ENCODE assay signal across 8 cellular contexts in the genomic region with DNA sequence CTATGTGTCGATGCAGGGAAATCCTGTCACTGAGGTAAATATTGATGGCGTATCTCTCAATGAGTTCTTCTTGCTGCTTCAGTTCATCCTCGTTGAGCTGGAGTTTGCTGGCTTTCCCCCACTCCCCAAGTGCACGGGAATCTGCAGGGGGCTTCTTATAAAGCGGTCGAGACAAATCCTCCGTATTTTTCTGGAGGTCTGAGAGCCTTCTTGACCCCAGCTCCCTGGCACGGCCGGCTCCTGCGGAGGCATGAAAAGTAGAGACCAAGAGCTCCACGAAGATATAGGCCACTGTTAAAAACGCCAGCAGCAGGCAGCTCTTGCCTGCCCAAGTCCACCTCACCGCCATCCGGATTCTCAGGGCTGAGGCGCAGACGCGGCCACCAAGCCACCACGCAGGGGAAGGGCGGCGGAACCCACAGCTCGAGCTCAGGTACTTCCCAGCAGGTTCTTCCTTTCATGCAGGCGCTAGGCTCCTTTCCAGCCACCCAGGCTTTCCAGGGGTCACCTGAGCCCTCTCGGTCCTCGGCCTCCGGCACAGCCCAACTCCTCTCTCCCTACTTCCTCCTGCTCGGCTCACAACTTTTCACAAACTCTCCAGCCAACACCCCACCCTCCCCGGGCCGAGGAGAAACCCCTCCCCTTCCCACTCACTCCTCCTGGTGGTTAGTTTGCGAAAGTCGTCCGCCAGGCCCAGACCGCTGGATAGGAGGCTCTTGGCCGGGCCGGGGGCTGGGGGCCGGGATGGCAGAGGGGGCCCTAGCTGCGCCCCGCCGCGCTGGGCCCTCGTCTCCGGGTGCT. TPM values are rescaled to one million over a fixed set of nuclear protein-coding genes. Genes with fewer than 3 reads are reported as not detected.
DNase-seq lines count a peak whose midpoint lies in the region; ATAC-seq, FAIRE-seq and TF ChIP-seq lines count a peak whose summit lies in the region.

A gene (minus strand): TSS at position 596 of the 801 bp plus-strand sequence. CDS start 247 bp downstream, at position 349.

- H3K9ac ChIP-seq in HepG2 (ENCODE audit: insufficient read depth, low read depth, low read length) = peak within 1 kb of the TSS; percentile 91

- TF ChIP-seq RAD21 in HepG2 (CRISPR knock-in tag; IDR thresholded peaks at IDR 0.05) = 0 out of 2 replicates have a peak, but pooled peaks have one; percentile 16

- H3K27ac ChIP-seq in HepG2 (ENCODE audit: extremely low read length, insufficient read depth, low read length) = peak within 1 kb of the TSS; percentile 81

- peak within 1 kb of the TSS; percentile 82 for H2AFZ ChIP-seq in HepG2 (ENCODE audit: low read length)

- DNase-seq in AG08396 (ENCODE audit: low spot score) (peak; percentile 93), NCI-H460 (ENCODE audit: extremely low read depth, low read depth) (peak; percentile 87), HepG2 (ENCODE audit: low spot score) (peak; percentile 81)
- peak; percentile 94 for DNase-seq in activated CD4-positive, alpha-beta T cell treated with anti-CD3 and anti-CD28 coated beads, Interleukin-2, amount 10 ng/mL, durations not matched to agents 24 days and 14 days
- peak; percentile 69 for DNase-seq in stimulated activated CD4-positive, alpha-beta T cell treated with anti-CD3 and anti-CD28 coated beads, Interleukin-4, amount 100 ng/mL, for 1 hour

- peak within 1 kb of the TSS; percentile 86 to 96 (median 95) for H3K4me3 ChIP-seq in HepG2 (replicated peaks in 1 of 3; ENCODE audit: insufficient read depth in 1 of 3, low read depth in 2 of 3, low read length in 3 of 3)

- H3K4me1 Mint-ChIP-seq in activated CD4-positive, alpha-beta T cell treated with anti-CD3 and anti-CD28 coated beads, Interleukin-2, amount 10 ng/mL, durations not matched to agents 24 days and 14 days = peaks cover 47% of the 10 kb centered on the region
- H3K4me1 Mint-ChIP-seq in dendritic cell treated with granulocyte-macrophage colony-stimulating factor and Interleukin-4, amounts not matched to agents 40 ng/mL and 50 ng/mL, for 4 days (ENCODE audit: low read depth) = peaks cover 37% of the 10 kb centered on the region

- no peaks in the 10 kb centered on the region for H3K27me3 Mint-ChIP-seq in activated CD4-positive, alpha-beta T cell treated with anti-CD3 and anti-CD28 coated beads, Interleukin-2, amount 10 ng/mL, durations not matched to agents 24 days and 14 days
- no peaks in the 10 kb centered on the region for H3K27me3 Mint-ChIP-seq in dendritic cell treated with granulocyte-macrophage colony-stimulating factor and Interleukin-4, amounts not matched to agents 40 ng/mL and 50 ng/mL, for 4 days

- H3K4me2 ChIP-seq in HepG2 (ENCODE audit: low read depth, low read length) = peak within 1 kb of the TSS; percentile 87

- intact Hi-C loops in activated CD4-positive, alpha-beta T cell treated with anti-CD3 and anti-CD28 coated beads, Interleukin-2, amount 10 ng/mL, durations not matched to agents 24 days and 14 days (cut with micrococcal nuclease) = loop anchor here (1.0 to 5.0 kb wide), 9 partner anchors 29 to 1489 kb away; a partner anchor contains a TSS
- intact Hi-C loops in dendritic cell treated with granulocyte-macrophage colony-stimulating factor and Interleukin-4, amounts not matched to agents 40 ng/mL and 50 ng/mL, for 4 days (cut with micrococcal nuclease) = loop anchor here (1.0 to 10.0 kb wide), 5 partner anchors 172 to 1382 kb away; a partner anchor contains a TSS
- intact Hi-C loops in HepG2 (cut with micrococcal nuclease; ENCODE audit: unreplicated experiment) = loop anchor here (1.0 to 5.0 kb wide), 5 partner anchors 31 to 473 kb away; a partner anchor contains a TSS

- peak; percentile 37 for FAIRE-seq in HepG2 (lab: Jason Lieb, UNC)

- TF ChIP-seq POLR2A in HepG2 (IDR thresholded peaks at IDR 0.05; ENCODE audit: insufficient read depth in 1 of 2, low read depth in 2 of 2, low read length in 2 of 2) = peak; percentile 62 to 83

- peak within 1 kb of the TSS; percentile 98 for H3K4me3 Mint-ChIP-seq in activated CD4-positive, alpha-beta T cell treated with anti-CD3 and anti-CD28 coated beads, Interleukin-2, amount 10 ng/mL, durations not matched to agents 24 days and 14 days
- peak within 1 kb of the TSS; percentile 97 for H3K4me3 Mint-ChIP-seq in dendritic cell treated with granulocyte-macrophage colony-stimulating factor and Interleukin-4, amounts not matched to agents 40 ng/mL and 50 ng/mL, for 4 days

- peaks cover 58% of the 10 kb centered on the region for H3K4me1 ChIP-seq in HepG2 (ENCODE audit: insufficient read depth, low read length)

- H3K27me3 ChIP-seq in HepG2 (ENCODE audit: control insufficient read depth in 1 of 2, insufficient read depth in 2 of 2, low read length in 2 of 2) = no peaks in the 10 kb centered on the region

- in situ Hi-C loops in HepG2 (cut with HindIII; ENCODE audit: extremely low pct_ligation_motif_present, low pct_unique_long_range_greater_than_20kb) = loop anchor here (5.0 to 25.0 kb wide), 5 partner anchors 52 to 507 kb away; a partner anchor contains a TSS

- peak; percentile 83 for TF ChIP-seq CTCF in HepG2 (CRISPR knock-in tag; IDR thresholded peaks at IDR 0.05)

- H4K20me1 ChIP-seq in HepG2 (ENCODE audit: insufficient read depth, low read length) = no peaks in the 10 kb centered on the region

- H3K79me2 ChIP-seq in HepG2 (ENCODE audit: insufficient read depth, low read length) = peaks cover 49% of the 10 kb centered on the region

- POLR2A ChIA-PET in HepG2 (lab: Yijun Ruan, JAX) = interaction anchor here (0.7 to 3.6 kb wide), 5 partner anchors 31 to 185 kb away, joined by 3 to 27 read pairs (median 3); a partner anchor contains a TSS

- H3K27ac Mint-ChIP-seq in activated CD4-positive, alpha-beta T cell treated with anti-CD3 and anti-CD28 coated beads, Interleukin-2, amount 10 ng/mL, durations not matched to agents 24 days and 14 days = peak within 1 kb of the TSS; percentile 99
- peak within 1 kb of the TSS; percentile 97 for H3K27ac Mint-ChIP-seq in dendritic cell treated with granulocyte-macrophage colony-stimulating factor and Interleukin-4, amounts not matched to agents 40 ng/mL and 50 ng/mL, for 4 days

- ATAC-seq in GM18858 (IDR thresholded peaks at IDR 0.05; ENCODE audit: unreplicated experiment) (peak; percentile 69), HG03066 (IDR thresholded peaks at IDR 0.05; ENCODE audit: low read depth, unreplicated experiment) (peak; percentile 74), HepG2 (peak; percentile 90)

- no peaks in the 10 kb centered on the region for H3K9me3 ChIP-seq in HepG2 (ENCODE audit: low read length)

- 2% methylated on average over 26 of the region's 41 CpGs for WGBS in HepG2 (ENCODE audit: low lambda C conversion rate)

- TF ChIP-seq EP300 in HepG2 (IDR thresholded peaks at IDR 0.05; ENCODE audit: low read depth in 2 of 2, low read length in 2 of 2) = no peak
- TF ChIP-seq EP300 in HepG2 (CRISPR knock-in tag; IDR thresholded peaks at IDR 0.05; ENCODE audit: borderline replicate concordance) = peak; percentile 50; the same call in 1 of the 2 replicates

- peaks cover 38% of the 10 kb centered on the region for H3K36me3 Mint-ChIP-seq in activated CD4-positive, alpha-beta T cell treated with anti-CD3 and anti-CD28 coated beads, Interleukin-2, amount 10 ng/mL, durations not matched to agents 24 days and 14 days (ENCODE audit: low read depth)
- H3K36me3 Mint-ChIP-seq in dendritic cell treated with granulocyte-macrophage colony-stimulating factor and Interleukin-4, amounts not matched to agents 40 ng/mL and 50 ng/mL, for 4 days (ENCODE audit: low read depth) = peaks cover 32% of the 10 kb centered on the region

- H3K9me3 Mint-ChIP-seq in activated CD4-positive, alpha-beta T cell treated with anti-CD3 and anti-CD28 coated beads, Interleukin-2, amount 10 ng/mL, durations not matched to agents 24 days and 14 days = no peaks in the 10 kb centered on the region
- peaks cover 9% of the 10 kb centered on the region for H3K9me3 Mint-ChIP-seq in dendritic cell treated with granulocyte-macrophage colony-stimulating factor and Interleukin-4, amounts not matched to agents 40 ng/mL and 50 ng/mL, for 4 days

- BruUV-seq in HepG2 (replicated peaks; lab: Mats Ljungman, UMichigan) = TSS peak; percentile 62

- no peaks in the 10 kb centered on the region for H3K36me3 ChIP-seq in HepG2 (replicated peaks in 1 of 2; ENCODE audit: control insufficient read depth in 1 of 2, insufficient read depth in 2 of 2, low read length in 2 of 2)

- CTCF ChIA-PET in HepG2 (lab: Yijun Ruan, JAX; ENCODE audit: low intra/inter-chr PET ratio, low total read pairs) = interaction anchor here (1.6 to 3.0 kb wide), 3 partner anchors 54 to 505 kb away, joined by 4 to 29 read pairs (median 5); no protein-coding TSS in a partner anchor

TF ChIP-seq in HepG2, 621 proteins besides CTCF, POLR2A, EP300 and RAD21 (continues in another document):
- peak; percentile 20 for TF ChIP-seq HNRNPLL (IDR thresholded peaks at IDR 0.05; ENCODE audit: low read depth, low read length, poor library complexity, severe bottlenecking)

RNA-seq across cellular contexts. Expression of the gene that starts here (rescaled TPM):
- total RNA-seq in NCI-H460 (2014; rRNA removed; shearing (Covaris generic)) = 9.7 and 10.7 TPM in 2 replicates
- 4.0 and 6.0 TPM in 2 replicates for polyA plus RNA-seq in NCI-H460 (2014; cell fraction: nucleus; rRNA removed)
- total RNA-seq in activated CD4-positive, alpha-beta T cell treated with anti-CD3 and anti-CD28 coated beads, Interleukin-2, amount 10 ng/mL, durations not matched to agents 24 days and 14 days = 6.9 and 7.6 TPM in 2 replicates
- total RNA-seq in HepG2 (2016; rRNA removed; fragmentation: Illumina TruSeq; extraction: Trizol) = 5.2 and 6.8 TPM in 2 replicates
- total RNA-seq in HepG2 (2016; cell fraction: cytosol; rRNA removed; fragmentation: Illumina TruSeq; extraction: Trizol; ENCODE audit: low read depth) = 0.40 and 0.44 TPM in 2 replicates
- 5.0 and 7.1 TPM in 2 replicates for total RNA-seq in HepG2 (2016; cell fraction: insoluble cytoplasmic fraction; rRNA removed; fragmentation: Illumina TruSeq; extraction: Trizol)
- total RNA-seq in HepG2 (2016; cell fraction: membrane; rRNA removed; fragmentation: Illumina TruSeq; extraction: Trizol) = 1.5 and 2.0 TPM in 2 replicates
- 9.2 TPM in 2 replicates for total RNA-seq in HepG2 (2016; cell fraction: nucleus; rRNA removed; fragmentation: Illumina TruSeq; extraction: Trizol)
- polyA plus RNA-seq in HepG2 (2011; rRNA removed) = 3.8 and 4.9 TPM in 2 replicates
- polyA plus RNA-seq in HepG2 (2011; cell fraction: cytosol; rRNA removed) = 2.5 and 3.6 TPM in 2 replicates
- 1.4 and 2.0 TPM in 2 replicates for polyA plus RNA-seq in HepG2 (2011; cell fraction: nucleus; rRNA removed)
- 4.4 and 4.6 TPM in 2 replicates for polyA plus RNA-seq in HepG2 (2012)
- polyA plus RNA-seq in HepG2 (2016; cell fraction: cytosol; fragmentation: Illumina TruSeq; extraction: Trizol; ENCODE audit: low read depth) = 0.11 TPM in 1 of 2 replicates, not detected in the other
- polyA plus RNA-seq in HepG2 (2016; cell fraction: insoluble cytoplasmic fraction; fragmentation: Illumina TruSeq; extraction: Trizol; ENCODE audit: low read depth) = 1.5 and 2.1 TPM in 2 replicates
- polyA plus RNA-seq in HepG2 (2016; cell fraction: membrane; fragmentation: Illumina TruSeq; extraction: Trizol; ENCODE audit: low read depth) = 0.45 and 0.93 TPM in 2 replicates
- polyA plus RNA-seq in HepG2 (2016; cell fraction: nucleus; fragmentation: Illumina TruSeq; extraction: Trizol; ENCODE audit: insufficient read depth, low read depth) = 7.7 and 8.9 TPM in 2 replicates
- 0.37 and 2.5 TPM in 2 replicates for polyA minus RNA-seq in HepG2 (2011; rRNA and poly(A)+ RNA removed; ENCODE audit: low replicate concordance)
- polyA minus RNA-seq in HepG2 (2011; cell fraction: cytosol; rRNA and poly(A)+ RNA removed) = 6.9 and 8.2 TPM in 2 replicates
- polyA minus RNA-seq in HepG2 (2011; cell fraction: nucleus; rRNA and poly(A)+ RNA removed) = 8.8 TPM in 2 replicates

Comparison
In these comparisons a context has a peak if more than half of its experiments do, and no peak if none do; other contexts are left out.
1. Peak in every context shown above with its lines: DNase-seq, ATAC-seq, H3K4me3 ChIP-seq and H3K27ac ChIP-seq.